8 cellular contexts compared by ENCODE assay signal in the genomic region with DNA sequence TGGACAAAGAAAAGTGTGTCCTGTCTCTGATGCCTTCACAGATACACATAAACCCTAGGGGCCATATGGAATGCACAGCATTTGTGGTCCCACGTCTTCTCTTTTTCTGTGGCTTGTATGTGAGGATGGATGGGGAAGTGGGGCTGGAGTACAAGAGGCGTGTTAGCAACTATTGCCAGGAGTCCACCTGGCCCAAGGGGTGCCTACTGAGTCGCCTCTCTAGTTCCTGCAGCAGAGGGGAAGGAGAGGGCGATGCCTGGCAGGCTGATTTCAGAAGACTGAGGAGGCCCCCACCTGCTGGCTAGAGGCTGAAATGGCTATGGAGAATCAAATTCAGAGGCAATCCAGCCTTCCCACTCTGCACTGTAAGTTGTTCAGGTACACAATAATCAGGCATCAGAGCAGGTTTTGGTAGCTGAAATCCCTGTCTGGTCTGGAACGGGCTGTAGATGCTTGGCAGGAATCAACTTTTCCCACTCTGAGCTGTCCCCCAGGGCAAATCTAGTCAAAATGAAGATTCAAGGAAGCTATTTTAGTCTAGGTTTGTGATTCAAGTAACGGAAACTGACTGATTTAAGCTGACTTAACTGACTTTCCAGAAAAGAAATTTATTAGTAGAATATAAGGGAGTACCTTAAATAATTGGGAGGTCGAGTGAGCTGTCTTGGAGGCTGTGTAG. TPM values are rescaled to one million over a fixed set of nuclear protein-coding genes. Genes with fewer than 3 reads are reported as not detected.
DNase-seq lines count a peak whose midpoint lies in the region; ATAC-seq and TF ChIP-seq lines count a peak whose summit lies in the region.

No MANE protein-coding gene starts in this region.

- H3K27me3 ChIP-seq in Peyer's patch = no peaks in the 10 kb centered on the region
- H3K27me3 ChIP-seq in parathyroid adenoma (ENCODE audit: control insufficient read depth, insufficient read depth, low read length) = no peaks in the 10 kb centered on the region
- no peaks in the 10 kb centered on the region for H3K27me3 ChIP-seq in vagina

- DNase-seq in ELR (ENCODE audit: low read depth) = peak; percentile 73
- DNase-seq in Peyer's patch = peak; percentile 68 to 90 (median 79)
- DNase-seq in activated T-cell treated with anti-CD3 and anti-CD28 coated beads, Interleukin-2, amount 50 U/mL, for 48 hours = peak; percentile 81
- peak; percentile 58 for DNase-seq in fibroblast of the aortic adventitia (ENCODE audit: low read depth)
- DNase-seq in vagina (ENCODE audit: extremely low spot score in 2 of 2) = peak; percentile 44 to 64

- H3K36me3 ChIP-seq in Peyer's patch (no peaks in the 10 kb centered on the region), parathyroid adenoma (ENCODE audit: control insufficient read depth, insufficient read depth, low read length) (no peaks in the 10 kb centered on the region), vagina (no peaks in the 10 kb centered on the region)

- H3K4me1 ChIP-seq in Peyer's patch (no peaks in the 10 kb centered on the region), parathyroid adenoma (no peaks in the 10 kb centered on the region), vagina (no peaks in the 10 kb centered on the region)

- H3K27ac ChIP-seq in Peyer's patch (no peak overlapping the region), parathyroid adenoma (no peak overlapping the region), vagina (no peak overlapping the region)

- no peak overlapping the region for H3K4me2 ChIP-seq in parathyroid adenoma (ENCODE audit: low read length)

- ATAC-seq in HG03565 (IDR thresholded peaks at IDR 0.05; ENCODE audit: unreplicated experiment) (peak; percentile 45), HG02798 (IDR thresholded peaks at IDR 0.05; ENCODE audit: poor library complexity, unreplicated experiment) (no peak)

- intact Hi-C loops in vagina (cut with DNase I) = no loop called here

- H3K9ac ChIP-seq in parathyroid adenoma = no peak overlapping the region

- no peak for TF ChIP-seq POLR2A in Peyer's patch (IDR thresholded peaks at IDR 0.05)
- TF ChIP-seq POLR2A in vagina (IDR thresholded peaks at IDR 0.05) = no peak

- H3K4me3 ChIP-seq in Peyer's patch = no peak overlapping the region
- H3K4me3 ChIP-seq in fibroblast of the aortic adventitia (ENCODE audit: low read depth, low read length) = no peak overlapping the region
- no peak overlapping the region for H3K4me3 ChIP-seq in parathyroid adenoma (ENCODE audit: low read depth, low read length)
- no peak overlapping the region for H3K4me3 ChIP-seq in vagina

- H3K79me2 ChIP-seq in parathyroid adenoma = no peaks in the 10 kb centered on the region

- peak; percentile 32 to 72 (median 64) for TF ChIP-seq CTCF in Peyer's patch (IDR thresholded peaks at IDR 0.05)
- TF ChIP-seq CTCF in fibroblast of the aortic adventitia (IDR thresholded peaks at IDR 0.05; ENCODE audit: insufficient read depth, low read length) = peak; percentile 85
- TF ChIP-seq CTCF in parathyroid adenoma (IDR thresholded peaks at IDR 0.05) = peak; percentile 79
- TF ChIP-seq CTCF in vagina (IDR thresholded peaks at IDR 0.05) = peak in 1 of 3 experiments; percentile 24

- H2AFZ ChIP-seq in parathyroid adenoma = peak overlapping the region; percentile 38

- H3K9me3 ChIP-seq in Peyer's patch (no peaks in the 10 kb centered on the region), parathyroid adenoma (ENCODE audit: control insufficient read depth, low read length) (no peaks in the 10 kb centered on the region), vagina (no peaks in the 10 kb centered on the region)

RNA-seq across cellular contexts. Expression of gene PPARD, which starts 14.9 kb away (rescaled TPM):
- total RNA-seq in Peyer's patch (10 to 100 TPM; 24.8 to 67.9 (median 45.4) TPM), fibroblast of the aortic adventitia (ENCODE audit: low replicate concordance) (1.3 and 10.4 TPM in 2 replicates), vagina (21.9 TPM)

RNA-seq across cellular contexts. Expression of gene DEF6, which starts 29.9 kb away (rescaled TPM):
- total RNA-seq in Peyer's patch (10 to 100 TPM; 11.0 to 85.8 (median 21.5) TPM), fibroblast of the aortic adventitia (ENCODE audit: low replicate concordance) (0.18 and 1.1 TPM in 2 replicates), vagina (23.1 TPM)
